ENCODE assay signal across 25 cellular contexts in the genomic region with DNA sequence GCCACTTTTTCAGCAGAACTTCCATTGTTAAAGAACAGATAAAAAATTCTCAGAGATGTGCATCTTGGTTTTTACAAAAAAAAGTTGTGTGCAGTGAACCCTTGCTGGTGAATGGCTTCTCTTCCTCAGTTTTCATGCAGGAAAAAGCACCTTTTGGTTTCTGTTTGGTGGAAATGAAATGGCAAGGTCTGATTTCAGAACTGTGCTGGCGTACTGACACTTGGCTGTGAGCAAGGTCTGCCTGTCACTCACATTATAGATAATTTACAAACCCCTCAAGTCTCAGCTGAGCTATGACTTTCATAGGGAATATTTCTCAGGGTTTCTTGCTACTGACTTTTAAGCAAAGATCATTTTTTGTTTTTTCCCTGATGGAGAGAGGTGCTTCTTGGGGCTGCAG. TPM values are rescaled to one million over a fixed set of nuclear protein-coding genes. Genes with fewer than 3 reads are reported as not detected.
DNase-seq lines count a peak whose midpoint lies in the region; ATAC-seq and TF ChIP-seq lines count a peak whose summit lies in the region.
"Had no signal": no experiment of that assay in that cellular context is flagged by ENCODE, and none has a peak within 500 bp of the region (broad histone marks: within the 10 kb centered on the region; RNA-seq: fewer than 3 reads in every experiment).

No MANE protein-coding gene starts in this region.

- in situ Hi-C loops in HAP-1 (cut with MboI; ENCODE audit: low sequenced_read_pairs): loop anchor here (25.0 kb wide), 1 partner anchor 605 kb away; no protein-coding TSS in a partner anchor

- H2BK15ac ChIP-seq in mesenchymal stem cell (ENCODE audit: low read depth, poor library complexity, severe bottlenecking): no peak overlapping the region

- DNase-seq in A673 (ENCODE audit: low spot score): peak; percentile 27
- DNase-seq in dorsolateral prefrontal cortex: no peak
- DNase-seq in mesenchymal stem cell: peak; percentile 44
- DNase-seq in activated CD8-positive, alpha-beta memory T cell treated with anti-CD3 and anti-CD28 coated beads, Interleukin-2, amount 50 U/mL, for 48 hours: no peak
- no peak for DNase-seq in substantia nigra (lab: John Stamatoyannopoulos, UW)
- no peak for DNase-seq in HAP-1 (ENCODE audit: low spot score in 2 of 2)
- DNase-seq: activated CD8-positive, alpha-beta memory T cell treated with anti-CD3 and anti-CD28 coated beads, Interleukin-2, amount 50 U/mL, for 4 hours; body of pancreas; CD8-positive, alpha-beta memory T cell; effector CD8-positive, alpha-beta T cell; foreskin keratinocyte; GDM1; NCI-H1105; NCI-H2029; NCI-H446; NCI-H82; psoas muscle; small intestine had no signal

- H3K27ac ChIP-seq in A673 (ENCODE audit: low read depth, low read length, poor library complexity, severe bottlenecking) (peak overlapping the region; percentile 42), HUES64 (ENCODE audit: low read depth, low read length) (no peak overlapping the region), dorsolateral prefrontal cortex (peak overlapping the region in 33 of 59 donors; percentile 0 to 99 (median 98)), mesenchymal stem cell (ENCODE audit: low read length, poor library complexity, severe bottlenecking) (no peak overlapping the region), substantia nigra (ENCODE audit: low read depth, low read length, poor library complexity, severe bottlenecking) (no peak overlapping the region)
- H3K27ac ChIP-seq: body of pancreas, foreskin keratinocyte, neutrophil, psoas muscle had no signal

- H3K14ac ChIP-seq in mesenchymal stem cell (ENCODE audit: low read length in 2 of 2): no peak overlapping the region

- H3K9me3 ChIP-seq in A673 (ENCODE audit: low read depth, low read length, poor library complexity, severe bottlenecking): no peaks in the 10 kb centered on the region
- no peaks in the 10 kb centered on the region for H3K9me3 ChIP-seq in HUES64 (ENCODE audit: insufficient read depth, low read depth, low read length)
- H3K9me3 ChIP-seq in mesenchymal stem cell (ENCODE audit: control insufficient read depth, low read length): no peaks in the 10 kb centered on the region
- no peaks in the 10 kb centered on the region for H3K9me3 ChIP-seq in HAP-1
- H3K9me3 ChIP-seq: body of pancreas, neutrophil, psoas muscle had no signal

- H2BK5ac ChIP-seq in mesenchymal stem cell (ENCODE audit: low read depth, low read length, poor library complexity, severe bottlenecking): no peak overlapping the region

- H3K4me1 ChIP-seq in A673 (ENCODE audit: insufficient read depth, low read length, poor library complexity, severe bottlenecking) (peaks cover 22% of the 10 kb centered on the region), HUES64 (ENCODE audit: insufficient read depth, low read length) (peaks cover 20% of the 10 kb centered on the region), mesenchymal stem cell (ENCODE audit: control insufficient read depth, insufficient read depth, low read depth, low read length) (peaks cover 29% of the 10 kb centered on the region), HAP-1 (peaks cover 26% of the 10 kb centered on the region)
- H3K4me1 ChIP-seq: foreskin keratinocyte, psoas muscle had no signal

- H3K18ac ChIP-seq in mesenchymal stem cell (ENCODE audit: low read depth in 1 of 2, low read length in 2 of 2): no peak overlapping the region

- H3K9ac ChIP-seq in HUES64 (ENCODE audit: low read depth, low read length) (no peak overlapping the region), mesenchymal stem cell (ENCODE audit: low read length) (no peak overlapping the region)

- intact Hi-C loops in A673 (cut with micrococcal nuclease; ENCODE audit: unreplicated experiment): loop anchor here (10.0 kb wide), 1 partner anchor 478 kb away; no protein-coding TSS in a partner anchor
- intact Hi-C loops in dorsolateral prefrontal cortex (cut with DNase I): no loop called here

- POLR2A ChIA-PET in A673 (lab: Charles Lee; ENCODE audit: low non-redundant PET): no interaction called here

- H4K8ac ChIP-seq in mesenchymal stem cell (ENCODE audit: low read length): peak overlapping the region; percentile 59

- H2AK5ac ChIP-seq in mesenchymal stem cell (ENCODE audit: low read length, severe bottlenecking): no peak overlapping the region

- no peak overlapping the region for H3K4me2 ChIP-seq in mesenchymal stem cell (ENCODE audit: low read length, poor library complexity, severe bottlenecking)

- CTCF ChIA-PET in A673 (lab: Charles Lee): no interaction called here

- H2BK120ac ChIP-seq in mesenchymal stem cell (ENCODE audit: low read depth, low read length): no peak overlapping the region

- H3K36me3 ChIP-seq in A673 (ENCODE audit: insufficient read depth, low read length, poor library complexity, severe bottlenecking) (no peaks in the 10 kb centered on the region), HUES64 (ENCODE audit: insufficient read depth, low read length) (no peaks in the 10 kb centered on the region), mesenchymal stem cell (ENCODE audit: control insufficient read depth in 1 of 2, insufficient read depth in 2 of 2, low read depth in 1 of 2, low read length in 2 of 2) (no peaks in the 10 kb centered on the region), HAP-1 (replicated peaks) (no peaks in the 10 kb centered on the region)
- H3K36me3 ChIP-seq: neutrophil had no signal

- no TSS peak for BruUV-seq in A673 (replicated peaks; lab: Mats Ljungman, UMichigan)

- TF ChIP-seq CTCF in A673 (conservative IDR thresholded peaks at IDR 0.05; ENCODE audit: low read depth, low read length) (no peak), dorsolateral prefrontal cortex (IDR thresholded peaks at IDR 0.05 in 54 of 56, conservative IDR thresholded peaks at IDR 0.05 in 2 of 56; ENCODE audit: low read depth in 1 of 56, partially characterized antibody in 56 of 56) (no peak)

- no peak overlapping the region for H4K91ac ChIP-seq in mesenchymal stem cell (ENCODE audit: low read length)

- ATAC-seq in GM18861 (IDR thresholded peaks at IDR 0.05; ENCODE audit: unreplicated experiment): no peak
- ATAC-seq: body of pancreas; psoas muscle; SK-N-SH treated with all-trans-retinoic acid at 6 μM for 48 hours; stimulated activated effector memory CD8-positive, alpha-beta T cell treated with anti-CD3 and anti-CD28 coated beads, Interleukin-12 subunit alpha, Interleukin-12 subunit beta, amount 100 ng/mL, for 72 hours had no signal

- WGBS in HUES64: 78% methylated on average over 1 of the region's 1 CpG
- 71% methylated on average over 1 of the region's 1 CpG for WGBS in mesenchymal stem cell

- H3K23ac ChIP-seq in mesenchymal stem cell (ENCODE audit: low read length in 2 of 2): no peak overlapping the region

- no peak overlapping the region for H2BK12ac ChIP-seq in mesenchymal stem cell (ENCODE audit: low read length in 2 of 2)

- no peak overlapping the region for H3K4ac ChIP-seq in mesenchymal stem cell (ENCODE audit: low read depth in 1 of 2, low read length in 2 of 2)

- H3K27me3 ChIP-seq in A673 (replicated peaks; ENCODE audit: insufficient read depth, low read depth, low read length, poor library complexity) (peaks cover 27% of the 10 kb centered on the region), HUES64 (ENCODE audit: insufficient read depth, low read length) (peaks cover 39% of the 10 kb centered on the region), dorsolateral prefrontal cortex (peaks cover 0 to 67% (median 37%) of the 10 kb centered on the region in 45 donors), mesenchymal stem cell (ENCODE audit: control insufficient read depth in 1 of 2, insufficient read depth in 1 of 2, low read length in 2 of 2) (peaks cover 49 to 51% of the 10 kb centered on the region in 2 experiments), HAP-1 (ENCODE audit: low read depth) (no peaks in the 10 kb centered on the region)

- H2AFZ ChIP-seq in mesenchymal stem cell (ENCODE audit: low read depth, low read length): no peak overlapping the region

- H3K79me1 ChIP-seq in mesenchymal stem cell (replicated peaks; ENCODE audit: low read length, poor library complexity, severe bottlenecking): peaks cover 8% of the 10 kb centered on the region

- peak overlapping the region; percentile 36 for H3K4me3 ChIP-seq in A673 (ENCODE audit: low read depth, low read length, poor library complexity, severe bottlenecking)
- peak overlapping the region; percentile 95; the same call in 1 of the 2 replicates for H3K4me3 ChIP-seq in HUES64 (ENCODE audit: low read length)
- peak overlapping the region in 36 of 59 donors; percentile 22 to 97 (median 82) for H3K4me3 ChIP-seq in dorsolateral prefrontal cortex
- H3K4me3 ChIP-seq in mesenchymal stem cell (ENCODE audit: insufficient read depth in 1 of 2, low read depth in 1 of 2, low read length in 2 of 2): no peak overlapping the region
- no peak overlapping the region for H3K4me3 ChIP-seq in HAP-1
- H3K4me3 ChIP-seq: body of pancreas, psoas muscle had no signal

RNA-seq across cellular contexts. Expression of a gene that starts 5.8 kb away (rescaled TPM):
- total RNA-seq in A673 (2021) (24.8 and 28.1 TPM in 2 replicates), dorsolateral prefrontal cortex (10 to 100 TPM; 18.0 to 84.0 (median 32.7) TPM)
- polyA plus RNA-seq in HUES64 (2013, experiment 1 of 2): 62.6 TPM
- polyA plus RNA-seq in HUES64 (2013, experiment 2 of 2): 75.5 TPM
- polyA plus RNA-seq in mesenchymal stem cell (2013, experiment 1 of 2): 52.3 TPM
- 50.1 TPM for polyA plus RNA-seq in mesenchymal stem cell (2013, experiment 2 of 2)
- total RNA-seq: CD8-positive, alpha-beta memory T cell; foreskin keratinocyte; lung microvascular endothelial cell; psoas muscle; T-helper 2 cell treated with Interferon-gamma antibody and Interleukin-4, amounts not matched to agents 100 ng/mL and 5 ng/mL, for 36 hours had no signal
- polyA plus RNA-seq: CD8-positive, alpha-beta memory T cell; foreskin keratinocyte; psoas muscle had no signal

Comparison
In these comparisons a context has a peak if more than half of its experiments do, and no peak if none do; other contexts are left out.
1. DNase-seq: peak in A673 (single experiment) and mesenchymal stem cell (single experiment); none in dorsolateral prefrontal cortex (0 of 10), activated CD8-positive, alpha-beta memory T cell treated with anti-CD3 and anti-CD28 coated beads, Interleukin-2, amount 50 U/mL, for 48 hours (single experiment), substantia nigra (0 of 49) and HAP-1 (0 of 2).
2. H3K27ac ChIP-seq: peak in A673 (single experiment) and dorsolateral prefrontal cortex (33 of 59); none in HUES64 (single experiment), mesenchymal stem cell (single experiment) and substantia nigra (single experiment).
3. H3K4me3 ChIP-seq: peak in A673 (single experiment), HUES64 (single experiment) and dorsolateral prefrontal cortex (36 of 59); none in mesenchymal stem cell (0 of 2) and HAP-1 (single experiment).